In the genomic region with DNA sequence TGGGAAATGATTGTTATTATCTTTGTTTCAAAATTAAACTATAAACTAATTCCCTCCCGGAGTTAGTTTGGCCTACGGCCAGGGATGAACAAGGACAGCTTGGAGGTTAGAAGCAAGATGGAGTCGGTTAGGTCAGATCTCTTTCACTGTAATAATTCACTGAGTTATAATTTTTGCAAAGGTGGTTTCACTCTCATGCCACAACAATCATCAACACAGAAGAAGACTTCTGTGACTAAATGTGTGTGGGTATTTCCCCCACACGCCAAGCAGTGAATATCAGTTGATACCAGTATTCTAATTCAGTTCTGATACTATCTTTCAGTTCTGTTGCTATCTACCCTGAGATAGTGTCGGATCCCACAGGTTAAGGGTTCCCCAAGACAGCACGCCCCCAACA, we compare ENCODE assay signal across 13 cellular contexts.
A peak's percentile ranks its signal among the peaks of the same experiment; 100 is the strongest.
DNase-seq lines count a peak whose midpoint lies in the region; ATAC-seq lines count a peak whose summit lies in the region.
"Had no signal": no experiment of that assay in that cellular context is flagged by ENCODE, and none has a peak within 500 bp of the region (broad histone marks: within the 10 kb centered on the region; RNA-seq: fewer than 3 reads in every experiment).

No MANE protein-coding gene starts in this region.

- no peak overlapping the region for H3K27ac Mint-ChIP-seq in activated naive CD4-positive, alpha-beta T cell treated with anti-CD3 and anti-CD28 coated beads, Interleukin-2, amount 10 ng/mL, durations not matched to agents 7 days and 5 days
- H3K27ac Mint-ChIP-seq in stimulated activated memory B cell treated with anti-CD40 and anti-IgM and Interleukin-4, amounts not matched to agents 10 μg/mL and 1 μg/mL and 100 μg/mL, for 72 hours: no peak overlapping the region
- H3K27ac Mint-ChIP-seq in activated CD8-positive, alpha-beta memory T cell treated with anti-CD3 and anti-CD28 coated beads, Interleukin-2, amount 10 ng/mL, durations not matched to agents 7 days and 5 days: no peak overlapping the region

- peaks cover 6% of the 10 kb centered on the region for H3K9me3 Mint-ChIP-seq in activated naive CD4-positive, alpha-beta T cell treated with anti-CD3 and anti-CD28 coated beads, Interleukin-2, amount 10 ng/mL, durations not matched to agents 7 days and 5 days
- no peaks in the 10 kb centered on the region for H3K9me3 Mint-ChIP-seq in stimulated activated memory B cell treated with anti-CD40 and anti-IgM and Interleukin-4, amounts not matched to agents 10 μg/mL and 1 μg/mL and 100 μg/mL, for 72 hours
- H3K9me3 Mint-ChIP-seq in activated CD8-positive, alpha-beta memory T cell treated with anti-CD3 and anti-CD28 coated beads, Interleukin-2, amount 10 ng/mL, durations not matched to agents 7 days and 5 days (ENCODE audit: low read depth): no peaks in the 10 kb centered on the region

- DNase-seq in activated naive CD4-positive, alpha-beta T cell treated with Interleukin-2 at 50 U/mL for 16 hours: peak; percentile 29
- DNase-seq in activated naive CD4-positive, alpha-beta T cell treated with anti-CD3 and anti-CD28 coated beads, Interleukin-2, amount 10 ng/mL, durations not matched to agents 7 days and 5 days: no peak
- DNase-seq in activated CD8-positive, alpha-beta memory T cell treated with anti-CD3 and anti-CD28 coated beads, Interleukin-2, amount 10 ng/mL, durations not matched to agents 7 days and 5 days: no peak
- DNase-seq in OCI-M2 (lab: John Stamatoyannopoulos, UW; ENCODE audit: unreplicated experiment) (no peak), nucleus accumbens (lab: John Stamatoyannopoulos, UW) (no peak)
- DNase-seq: effector memory CD4-positive, alpha-beta T cell; GF-D8; hippocampal formation; PC-9; small intestine had no signal

- CTCF ChIA-PET in activated naive CD4-positive, alpha-beta T cell treated with anti-CD3 and anti-CD28 coated beads, Interleukin-2, amount 10 ng/mL, durations not matched to agents 7 days and 5 days (lab: Charles Lee): interaction anchor here (1.0 to 4.2 kb wide), 3 partner anchors 9 to 142 kb away, joined by 3 to 19 read pairs (median 3); no protein-coding TSS in a partner anchor
- CTCF ChIA-PET in activated CD8-positive, alpha-beta memory T cell treated with anti-CD3 and anti-CD28 coated beads, Interleukin-2, amount 10 ng/mL, durations not matched to agents 7 days and 5 days (lab: Charles Lee): no interaction called here

- ATAC-seq in GM21786 (IDR thresholded peaks at IDR 0.05; ENCODE audit: unreplicated experiment) (peak; percentile 61), HG03439 (IDR thresholded peaks at IDR 0.05; ENCODE audit: unreplicated experiment) (peak; percentile 79)
- ATAC-seq in stimulated activated memory B cell treated with anti-CD40 and anti-IgM and Interleukin-4, amounts not matched to agents 10 μg/mL and 1 μg/mL and 100 μg/mL, for 72 hours: peak; percentile 43
- ATAC-seq in activated CD8-positive, alpha-beta memory T cell treated with anti-CD3 and anti-CD28 coated beads, Interleukin-2, amount 10 ng/mL, durations not matched to agents 7 days and 5 days: no peak

- H3K4me1 Mint-ChIP-seq in activated naive CD4-positive, alpha-beta T cell treated with anti-CD3 and anti-CD28 coated beads, Interleukin-2, amount 10 ng/mL, durations not matched to agents 7 days and 5 days: peaks cover 34% of the 10 kb centered on the region
- H3K4me1 Mint-ChIP-seq in stimulated activated memory B cell treated with anti-CD40 and anti-IgM and Interleukin-4, amounts not matched to agents 10 μg/mL and 1 μg/mL and 100 μg/mL, for 72 hours: peaks cover 21% of the 10 kb centered on the region
- peaks cover 29% of the 10 kb centered on the region for H3K4me1 Mint-ChIP-seq in activated CD8-positive, alpha-beta memory T cell treated with anti-CD3 and anti-CD28 coated beads, Interleukin-2, amount 10 ng/mL, durations not matched to agents 7 days and 5 days

- peaks cover 3% of the 10 kb centered on the region for H3K27me3 Mint-ChIP-seq in activated naive CD4-positive, alpha-beta T cell treated with anti-CD3 and anti-CD28 coated beads, Interleukin-2, amount 10 ng/mL, durations not matched to agents 7 days and 5 days
- H3K27me3 Mint-ChIP-seq in stimulated activated memory B cell treated with anti-CD40 and anti-IgM and Interleukin-4, amounts not matched to agents 10 μg/mL and 1 μg/mL and 100 μg/mL, for 72 hours: no peaks in the 10 kb centered on the region
- H3K27me3 Mint-ChIP-seq in activated CD8-positive, alpha-beta memory T cell treated with anti-CD3 and anti-CD28 coated beads, Interleukin-2, amount 10 ng/mL, durations not matched to agents 7 days and 5 days: peaks cover 7% of the 10 kb centered on the region

- no peaks in the 10 kb centered on the region for H3K36me3 Mint-ChIP-seq in activated naive CD4-positive, alpha-beta T cell treated with anti-CD3 and anti-CD28 coated beads, Interleukin-2, amount 10 ng/mL, durations not matched to agents 7 days and 5 days
- H3K36me3 Mint-ChIP-seq in stimulated activated memory B cell treated with anti-CD40 and anti-IgM and Interleukin-4, amounts not matched to agents 10 μg/mL and 1 μg/mL and 100 μg/mL, for 72 hours: no peaks in the 10 kb centered on the region
- no peaks in the 10 kb centered on the region for H3K36me3 Mint-ChIP-seq in activated CD8-positive, alpha-beta memory T cell treated with anti-CD3 and anti-CD28 coated beads, Interleukin-2, amount 10 ng/mL, durations not matched to agents 7 days and 5 days

- no peak overlapping the region for H3K4me3 Mint-ChIP-seq in activated naive CD4-positive, alpha-beta T cell treated with anti-CD3 and anti-CD28 coated beads, Interleukin-2, amount 10 ng/mL, durations not matched to agents 7 days and 5 days
- no peak overlapping the region for H3K4me3 Mint-ChIP-seq in stimulated activated memory B cell treated with anti-CD40 and anti-IgM and Interleukin-4, amounts not matched to agents 10 μg/mL and 1 μg/mL and 100 μg/mL, for 72 hours
- no peak overlapping the region for H3K4me3 Mint-ChIP-seq in activated CD8-positive, alpha-beta memory T cell treated with anti-CD3 and anti-CD28 coated beads, Interleukin-2, amount 10 ng/mL, durations not matched to agents 7 days and 5 days
